ENCODE assay signal across 28 cellular contexts in genomic region chr12:129790930-129791329, GRCh38.
"Had no signal": no experiment of that assay in that cellular context is flagged by ENCODE, and none has a peak within 500 bp of the region (broad histone marks: within the 10 kb centered on the region; RNA-seq: fewer than 3 reads in every experiment).

No MANE protein-coding gene starts in this region.

- ATAC-seq: natural killer cell; psoas muscle; right cardiac atrium; right lobe of liver; stimulated activated effector memory CD8-positive, alpha-beta T cell treated with anti-CD3 and anti-CD28 coated beads, Interleukin-12 subunit alpha, Interleukin-12 subunit beta, amount 100 ng/mL, for 72 hours; stimulated activated naive B cell treated with anti-CD40 and anti-IgM and Interleukin-4, amounts not matched to agents 10 μg/mL and 1 μg/mL and 100 μg/mL, for 72 hours had no signal

- H3K9ac ChIP-seq: parathyroid adenoma had no signal

- H3K4me1 Mint-ChIP-seq: natural killer cell; nephron; stimulated activated effector memory CD8-positive, alpha-beta T cell treated with anti-CD3 and anti-CD28 coated beads, Interleukin-12 subunit alpha, Interleukin-12 subunit beta, amount 100 ng/mL, for 72 hours; stimulated activated naive B cell treated with anti-CD40 and anti-IgM and Interleukin-4, amounts not matched to agents 10 μg/mL and 1 μg/mL and 100 μg/mL, for 72 hours had no signal

- H3K27ac ChIP-seq: neutrophil, ovary, parathyroid adenoma, psoas muscle, right lobe of liver, sigmoid colon, stomach, thoracic aorta, thyroid gland, tibial nerve, upper lobe of left lung, vagina had no signal

- DNase-seq: natural killer cell; nucleus accumbens; ovary; posterior cingulate gyrus; psoas muscle; right cardiac atrium; right lobe of liver; sigmoid colon; small intestine; stimulated activated CD4-positive, alpha-beta T cell treated with anti-CD3 and anti-CD28 coated beads, Interleukin-15, amount 100 ng/mL, for 24 hours; stimulated activated CD4-positive, alpha-beta T cell treated with anti-CD3 and anti-CD28 coated beads, Interleukin-2, amount 100 ng/mL, for 24 hours; stimulated activated CD4-positive, alpha-beta T cell treated with anti-CD3 and anti-CD28 coated beads, Interleukin-2, amount 100 ng/mL, for 48 hours; stimulated activated CD4-positive, alpha-beta T cell treated with anti-CD3 and anti-CD28 coated beads, Interleukin-4, amount 100 ng/mL, for 24 hours; stimulated activated naive B cell treated with anti-CD40 and anti-IgM and Interleukin-4, amounts not matched to agents 10 μg/mL and 1 μg/mL and 100 μg/mL, for 72 hours; stimulated activated naive CD4-positive, alpha-beta T cell treated with Interleukin-2 at 50 U/mL for 16 hours; stomach; thyroid gland; trophoblast cell; upper lobe of left lung had no signal

- H3K79me2 ChIP-seq: parathyroid adenoma had no signal

- H3K27me3 Mint-ChIP-seq: stimulated activated naive B cell treated with anti-CD40 and anti-IgM and Interleukin-4, amounts not matched to agents 10 μg/mL and 1 μg/mL and 100 μg/mL, for 72 hours; stimulated activated naive CD8-positive, alpha-beta T cell treated with anti-CD3 and anti-CD28 coated beads, Interleukin-15, Interleukin-2, amounts not matched to agents 100 ng/mL and 50 ng/mL, for 24 hours had no signal

- H3K27me3 ChIP-seq: neutrophil, ovary, right lobe of liver, sigmoid colon, stomach, thyroid gland, tibial nerve, upper lobe of left lung, vagina had no signal

- H3K27ac Mint-ChIP-seq: natural killer cell; nephron; stimulated activated effector memory CD8-positive, alpha-beta T cell treated with anti-CD3 and anti-CD28 coated beads, Interleukin-12 subunit alpha, Interleukin-12 subunit beta, amount 100 ng/mL, for 72 hours; stimulated activated naive B cell treated with anti-CD40 and anti-IgM and Interleukin-4, amounts not matched to agents 10 μg/mL and 1 μg/mL and 100 μg/mL, for 72 hours; stimulated activated naive CD8-positive, alpha-beta T cell treated with anti-CD3 and anti-CD28 coated beads, Interleukin-15, Interleukin-2, amounts not matched to agents 100 ng/mL and 50 ng/mL, for 24 hours had no signal

- H3K4me3 ChIP-seq: ovary, psoas muscle, right lobe of liver, sigmoid colon, stomach, thoracic aorta, thyroid gland, tibial nerve, upper lobe of left lung, vagina had no signal

- H3K4me3 Mint-ChIP-seq: natural killer cell; nephron; stimulated activated effector memory CD8-positive, alpha-beta T cell treated with anti-CD3 and anti-CD28 coated beads, Interleukin-12 subunit alpha, Interleukin-12 subunit beta, amount 100 ng/mL, for 72 hours; stimulated activated naive B cell treated with anti-CD40 and anti-IgM and Interleukin-4, amounts not matched to agents 10 μg/mL and 1 μg/mL and 100 μg/mL, for 72 hours; stimulated activated naive CD8-positive, alpha-beta T cell treated with anti-CD3 and anti-CD28 coated beads, Interleukin-15, Interleukin-2, amounts not matched to agents 100 ng/mL and 50 ng/mL, for 24 hours had no signal

- H3K4me1 ChIP-seq: parathyroid adenoma, psoas muscle, right lobe of liver, sigmoid colon, stomach, thyroid gland, tibial nerve, upper lobe of left lung, vagina had no signal

- H2AFZ ChIP-seq: parathyroid adenoma had no signal

- FAIRE-seq: small intestine, urothelium cell line had no signal

- H3K36me3 Mint-ChIP-seq: natural killer cell; stimulated activated effector memory CD8-positive, alpha-beta T cell treated with anti-CD3 and anti-CD28 coated beads, Interleukin-12 subunit alpha, Interleukin-12 subunit beta, amount 100 ng/mL, for 72 hours; stimulated activated naive B cell treated with anti-CD40 and anti-IgM and Interleukin-4, amounts not matched to agents 10 μg/mL and 1 μg/mL and 100 μg/mL, for 72 hours had no signal

- H3K9me3 ChIP-seq: neutrophil, ovary, psoas muscle, right lobe of liver, sigmoid colon, thoracic aorta, thyroid gland, vagina had no signal

- H3K36me3 ChIP-seq: neutrophil, ovary, right lobe of liver, sigmoid colon, stomach, thoracic aorta, thyroid gland, tibial nerve, upper lobe of left lung, vagina had no signal

- H3K9me3 Mint-ChIP-seq: natural killer cell had no signal
